ENCODE assay signal across 10 cellular contexts in genomic region chr2:8604262-8604661, GRCh38.
DNase-seq lines count a peak whose midpoint lies in the region.
"Had no signal": no experiment of that assay in that cellular context is flagged by ENCODE, and none has a peak within 500 bp of the region (broad histone marks: within the 10 kb centered on the region; RNA-seq: fewer than 3 reads in every experiment).

No MANE protein-coding gene starts in this region.

- DNase-seq in ELR (ENCODE audit: low read depth) (peak; percentile 73), HS-5 (ENCODE audit: low read depth) (peak; percentile 6), adipocyte (ENCODE audit: low read depth) (peak; percentile 2), NCI-H1417 treated with DMSO at 0.1 percent for 48 hours (lab: John Stamatoyannopoulos, UW) (no peak)
- no peak for DNase-seq in activated naive CD4-positive, alpha-beta T cell treated with anti-CD3 and anti-CD28 coated beads, Interleukin-2, amount 50 U/mL, for 16 hours
- DNase-seq in effector CD4-positive, alpha-beta T cell = no peak
- DNase-seq: BE2C; CD4-positive, alpha-beta memory T cell; GM23248 had no signal

- no peak overlapping the region for H3K4me3 ChIP-seq in adipocyte (ENCODE audit: low read length)
- H3K4me3 ChIP-seq: A549, GM23248 had no signal

- H3K4me1 ChIP-seq in adipocyte (ENCODE audit: control insufficient read depth, insufficient read depth, low read length) = peaks cover 17% of the 10 kb centered on the region

- no peaks in the 10 kb centered on the region for H3K36me3 ChIP-seq in adipocyte (ENCODE audit: control insufficient read depth, insufficient read depth, low read length, severe bottlenecking)
- H3K36me3 ChIP-seq: BE2C had no signal

- H3K9ac ChIP-seq in adipocyte (ENCODE audit: low read length) = no peak overlapping the region
- H3K9ac ChIP-seq: GM23248 had no signal

- no peaks in the 10 kb centered on the region for H3K9me3 ChIP-seq in adipocyte (ENCODE audit: control insufficient read depth, low read length)
- H3K9me3 ChIP-seq: A549, BE2C had no signal

- no peaks in the 10 kb centered on the region for H3K27me3 ChIP-seq in adipocyte (replicated peaks; ENCODE audit: control insufficient read depth, insufficient read depth, low read length)
- H3K27me3 ChIP-seq: BE2C had no signal

Comparison
In these comparisons a context has a peak if more than half of its experiments do, and no peak if none do; other contexts are left out.
1. DNase-seq: peak in ELR (single experiment), HS-5 (single experiment) and adipocyte (single experiment); none in activated naive CD4-positive, alpha-beta T cell treated with anti-CD3 and anti-CD28 coated beads, Interleukin-2, amount 50 U/mL, for 16 hours (single experiment), effector CD4-positive, alpha-beta T cell (single experiment) and NCI-H1417 treated with DMSO at 0.1 percent for 48 hours (single experiment).